In the genomic region with DNA sequence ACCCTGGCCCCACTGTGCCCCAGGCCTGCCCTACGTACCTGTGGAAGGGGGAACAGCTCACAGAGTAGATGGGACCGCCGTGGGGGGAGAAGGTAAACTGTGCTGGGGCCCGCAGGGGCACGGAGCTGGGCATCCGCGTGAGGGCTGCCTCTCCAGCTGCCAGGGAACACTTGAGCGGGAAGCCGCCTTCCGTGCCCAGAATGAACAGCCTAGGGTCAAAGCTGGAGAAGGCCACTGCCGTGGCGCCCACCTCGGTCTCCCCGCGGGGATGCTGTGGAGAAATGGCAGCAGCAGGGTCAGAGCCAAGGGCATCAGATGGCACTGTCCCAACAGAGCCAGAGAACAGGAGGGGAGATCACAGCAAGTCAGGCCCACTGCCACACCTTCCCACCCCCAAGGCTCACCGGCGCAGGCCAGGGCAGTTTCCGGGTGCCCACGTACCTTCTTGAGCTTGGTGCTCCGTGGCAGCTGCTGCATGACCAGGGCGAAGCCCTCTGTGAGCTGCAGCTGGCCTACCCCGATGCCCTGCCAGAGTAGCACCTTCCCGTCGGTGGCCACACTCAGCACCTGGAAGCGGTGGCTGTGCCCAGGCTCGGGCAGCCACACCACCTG, we compare ENCODE assay signal across 1 cellular context.
TF ChIP-seq lines count a peak whose summit lies in the region.

No MANE protein-coding gene starts in this region.

TF ChIP-seq in liver, 16 proteins besides CTCF, POLR2A, EP300 and RAD21:
- TF ChIP-seq YY1 (IDR thresholded peaks at IDR 0.05) (no peak), TAF1 (conservative IDR thresholded peaks at IDR 0.05) (no peak), JUND (IDR thresholded peaks at IDR 0.05) (no peak), HNF4G (IDR thresholded peaks at IDR 0.05) (no peak), GABPA (IDR thresholded peaks at IDR 0.05 in 1 of 2, conservative IDR thresholded peaks at IDR 0.05 in 1 of 2) (no peak), EGR1 (IDR thresholded peaks at IDR 0.05; ENCODE audit: low read depth in 2 of 2) (no peak), FOXA2 (IDR thresholded peaks at IDR 0.05) (no peak), SP1 (IDR thresholded peaks at IDR 0.05) (no peak)
- TF ChIP-seq, protein P1, sequence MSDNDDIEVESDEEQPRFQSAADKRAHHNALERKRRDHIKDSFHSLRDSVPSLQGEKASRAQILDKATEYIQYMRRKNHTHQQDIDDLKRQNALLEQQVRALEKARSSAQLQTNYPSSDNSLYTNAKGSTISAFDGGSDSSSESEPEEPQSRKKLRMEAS (IDR thresholded peaks at IDR 0.05): no peak
- TF ChIP-seq, protein P2, sequence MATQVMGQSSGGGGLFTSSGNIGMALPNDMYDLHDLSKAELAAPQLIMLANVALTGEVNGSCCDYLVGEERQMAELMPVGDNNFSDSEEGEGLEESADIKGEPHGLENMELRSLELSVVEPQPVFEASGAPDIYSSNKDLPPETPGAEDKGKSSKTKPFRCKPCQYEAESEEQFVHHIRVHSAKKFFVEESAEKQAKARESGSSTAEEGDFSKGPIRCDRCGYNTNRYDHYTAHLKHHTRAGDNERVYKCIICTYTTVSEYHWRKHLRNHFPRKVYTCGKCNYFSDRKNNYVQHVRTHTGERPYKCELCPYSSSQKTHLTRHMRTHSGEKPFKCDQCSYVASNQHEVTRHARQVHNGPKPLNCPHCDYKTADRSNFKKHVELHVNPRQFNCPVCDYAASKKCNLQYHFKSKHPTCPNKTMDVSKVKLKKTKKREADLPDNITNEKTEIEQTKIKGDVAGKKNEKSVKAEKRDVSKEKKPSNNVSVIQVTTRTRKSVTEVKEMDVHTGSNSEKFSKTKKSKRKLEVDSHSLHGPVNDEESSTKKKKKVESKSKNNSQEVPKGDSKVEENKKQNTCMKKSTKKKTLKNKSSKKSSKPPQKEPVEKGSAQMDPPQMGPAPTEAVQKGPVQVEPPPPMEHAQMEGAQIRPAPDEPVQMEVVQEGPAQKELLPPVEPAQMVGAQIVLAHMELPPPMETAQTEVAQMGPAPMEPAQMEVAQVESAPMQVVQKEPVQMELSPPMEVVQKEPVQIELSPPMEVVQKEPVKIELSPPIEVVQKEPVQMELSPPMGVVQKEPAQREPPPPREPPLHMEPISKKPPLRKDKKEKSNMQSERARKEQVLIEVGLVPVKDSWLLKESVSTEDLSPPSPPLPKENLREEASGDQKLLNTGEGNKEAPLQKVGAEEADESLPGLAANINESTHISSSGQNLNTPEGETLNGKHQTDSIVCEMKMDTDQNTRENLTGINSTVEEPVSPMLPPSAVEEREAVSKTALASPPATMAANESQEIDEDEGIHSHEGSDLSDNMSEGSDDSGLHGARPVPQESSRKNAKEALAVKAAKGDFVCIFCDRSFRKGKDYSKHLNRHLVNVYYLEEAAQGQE (IDR thresholded peaks at IDR 0.05): no peak
- TF ChIP-seq, protein P3, sequence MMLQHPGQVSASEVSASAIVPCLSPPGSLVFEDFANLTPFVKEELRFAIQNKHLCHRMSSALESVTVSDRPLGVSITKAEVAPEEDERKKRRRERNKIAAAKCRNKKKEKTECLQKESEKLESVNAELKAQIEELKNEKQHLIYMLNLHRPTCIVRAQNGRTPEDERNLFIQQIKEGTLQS (IDR thresholded peaks at IDR 0.05): no peak
TF ChIP-seq in liver: peak in this region for 0.
